Comparison of ENCODE assay signal across 13 cellular contexts in the genomic region with DNA sequence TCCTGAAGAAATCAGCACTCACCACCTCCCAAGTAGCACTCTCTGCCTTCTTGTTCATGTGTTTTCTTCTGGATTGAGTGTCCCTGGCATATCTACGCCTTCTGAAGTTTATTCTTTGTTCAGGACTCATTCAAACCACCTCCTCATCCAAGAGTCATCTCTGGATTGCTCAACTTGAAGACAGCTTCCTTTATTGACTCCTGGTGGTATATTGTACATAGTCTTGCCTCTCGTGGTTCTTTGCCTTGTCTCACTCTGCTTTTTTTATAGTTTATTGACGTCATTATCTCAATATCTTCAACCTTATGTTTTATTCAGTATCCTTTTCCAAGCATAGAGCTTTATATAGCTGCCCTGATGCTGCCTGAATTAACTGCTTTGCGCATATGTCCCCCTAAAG.
DNase-seq lines count a peak whose midpoint lies in the region; ATAC-seq lines count a peak whose summit lies in the region.
"Had no signal": no experiment of that assay in that cellular context is flagged by ENCODE, and none has a peak within 500 bp of the region (broad histone marks: within the 10 kb centered on the region; RNA-seq: fewer than 3 reads in every experiment).

No MANE protein-coding gene starts in this region.

- ATAC-seq in GM18498 (IDR thresholded peaks at IDR 0.05; ENCODE audit: unreplicated experiment) = peak; percentile 9
- ATAC-seq in GM21717 (IDR thresholded peaks at IDR 0.05; ENCODE audit: unreplicated experiment) = peak; percentile 40
- ATAC-seq: K562; naive thymus-derived CD8-positive, alpha-beta T cell had no signal

- peak; percentile 23 for DNase-seq in HT-29 (ENCODE audit: low spot score)
- peak; percentile 74 for DNase-seq in epithelial cell of prostate (ENCODE audit: low read depth, low spot score)
- DNase-seq in NK-92 treated with Interleukin-12 subunit alpha and Interleukin-12 subunit beta, amount 100 ng/mL, for 24 hours (lab: John Stamatoyannopoulos, UW) = no peak
- no peak for DNase-seq in activated CD4-positive, alpha-beta T cell treated with anti-CD3 and anti-CD28 coated beads for 48 hours
- DNase-seq in hypothalamus (lab: John Stamatoyannopoulos, UW) = no peak
- DNase-seq in NCI-H2107 (lab: John Stamatoyannopoulos, UW) = no peak
- DNase-seq: anterior cingulate cortex; naive thymus-derived CD8-positive, alpha-beta T cell; NCI-H446 treated with DMSO at 0.1 percent for 48 hours; stimulated activated naive CD4-positive, alpha-beta T cell had no signal

- peak overlapping the region; percentile 94 for H3K27ac ChIP-seq in epithelial cell of prostate

Comparison
In these comparisons a context has a peak if more than half of its experiments do, and no peak if none do; other contexts are left out.
1. DNase-seq: peak in HT-29 (single experiment) and epithelial cell of prostate (single experiment); none in NK-92 treated with Interleukin-12 subunit alpha and Interleukin-12 subunit beta, amount 100 ng/mL, for 24 hours (single experiment), activated CD4-positive, alpha-beta T cell treated with anti-CD3 and anti-CD28 coated beads for 48 hours (single experiment), hypothalamus (0 of 51) and NCI-H2107 (single experiment).